Comparison of ENCODE assay signal across 14 cellular contexts in genomic region chr15:83653288-83653638, GRCh38. TPM values are rescaled to one million over a fixed set of nuclear protein-coding genes. Genes with fewer than 3 reads are reported as not detected.
DNase-seq lines count a peak whose midpoint lies in the region; ATAC-seq and TF ChIP-seq lines count a peak whose summit lies in the region.
"Had no signal": no experiment of that assay in that cellular context is flagged by ENCODE, and none has a peak within 500 bp of the region (broad histone marks: within the 10 kb centered on the region; RNA-seq: fewer than 3 reads in every experiment).

No MANE protein-coding gene starts in this region.

- H3K4me1 ChIP-seq in esophagus squamous epithelium, result peaks cover 4 to 31% (median 7%) of the 10 kb centered on the region in 3 donors

- no peaks in the 10 kb centered on the region for H4K20me1 ChIP-seq in neural cell (ENCODE audit: insufficient read depth)

- no peak for TF ChIP-seq EP300 in neural cell (conservative IDR thresholded peaks at IDR 0.05; ENCODE audit: poor library complexity, severe bottlenecking)

- 70% methylated on average over 2 of the region's 18 CpGs; no CpG with 5 or more reads in 1 of the 2 donors for WGBS in esophagus squamous epithelium, 2 donors
- WGBS in lower leg skin, 2 donors, result 32 to 46% methylated on average over 9 of the region's 18 CpGs

- H3K27me3 ChIP-seq in esophagus squamous epithelium, result peaks cover 0 to 90% (median 6%) of the 10 kb centered on the region in 4 donors
- H3K27me3 ChIP-seq in neural cell (ENCODE audit: insufficient read depth, low read depth, low read length), result peaks cover 53% of the 10 kb centered on the region
- H3K27me3 ChIP-seq: SJCRH30 had no signal

- no peaks in the 10 kb centered on the region for H3K36me3 ChIP-seq in esophagus squamous epithelium
- no peaks in the 10 kb centered on the region for H3K36me3 ChIP-seq in neural cell (ENCODE audit: insufficient read depth, low read length)
- H3K36me3 ChIP-seq: SJCRH30 had no signal

- no peak overlapping the region for H2AFZ ChIP-seq in neural cell (ENCODE audit: low read depth, low read length)

- H3K9me3 ChIP-seq in esophagus squamous epithelium (no peaks in the 10 kb centered on the region), neural cell (ENCODE audit: low read length) (peaks cover 9% of the 10 kb centered on the region)

- no peak for ATAC-seq in GM18517 (IDR thresholded peaks at IDR 0.05; ENCODE audit: unreplicated experiment)

- H3K36me3 Mint-ChIP-seq in type B pancreatic cell, result no peaks in the 10 kb centered on the region
- H3K36me3 Mint-ChIP-seq: activated naive CD4-positive, alpha-beta T cell treated with anti-CD3 and anti-CD28 coated beads, Interleukin-2, amount 10 ng/mL, durations not matched to agents 7 days and 5 days; CD4-positive, CD25-positive, alpha-beta regulatory T cell had no signal

- H3K79me2 ChIP-seq in neural cell (replicated peaks; ENCODE audit: insufficient read depth, low read length), result no peaks in the 10 kb centered on the region

- in situ Hi-C loops in KBM-7 (cut with MboI; ENCODE audit: low pct_unique_long_range_greater_than_20kb, low sequenced_read_pairs), result no loop called here

- H3K4me3 Mint-ChIP-seq in type B pancreatic cell, result peak overlapping the region; percentile 46
- H3K4me3 Mint-ChIP-seq: activated naive CD4-positive, alpha-beta T cell treated with anti-CD3 and anti-CD28 coated beads, Interleukin-2, amount 10 ng/mL, durations not matched to agents 7 days and 5 days; stimulated activated naive CD8-positive, alpha-beta T cell treated with anti-CD3 and anti-CD28 coated beads, Interleukin-15, Interleukin-2, amounts not matched to agents 100 ng/mL and 50 ng/mL, for 24 hours had no signal

- no peaks in the 10 kb centered on the region for H3K4me1 Mint-ChIP-seq in type B pancreatic cell (ENCODE audit: unreplicated experiment)
- H3K4me1 Mint-ChIP-seq: activated naive CD4-positive, alpha-beta T cell treated with anti-CD3 and anti-CD28 coated beads, Interleukin-2, amount 10 ng/mL, durations not matched to agents 7 days and 5 days; CD4-positive, CD25-positive, alpha-beta regulatory T cell had no signal

- peak overlapping the region in 3 of 4 donors; percentile 33 to 78 (median 66) for H3K27ac ChIP-seq in esophagus squamous epithelium
- no peak overlapping the region for H3K27ac ChIP-seq in neural cell (ENCODE audit: low read length)
- H3K27ac ChIP-seq: SJCRH30 had no signal

- no peak overlapping the region for H3K9ac ChIP-seq in neural cell (ENCODE audit: low read length)

- intact Hi-C loops in esophagus squamous epithelium (cut with DNase I), result no loop called here
- intact Hi-C loops in lower leg skin (cut with DNase I; ENCODE audit: low total_unique reads), result no loop called here

- no peak for TF ChIP-seq CTCF in esophagus squamous epithelium (IDR thresholded peaks at IDR 0.05)
- no peak for TF ChIP-seq CTCF in neural cell (IDR thresholded peaks at IDR 0.05; ENCODE audit: poor library complexity, severe bottlenecking)
- TF ChIP-seq CTCF in type B pancreatic cell (conservative IDR thresholded peaks at IDR 0.05), result no peak
- no peak for TF ChIP-seq CTCF in lower leg skin (IDR thresholded peaks at IDR 0.05)

- no peaks in the 10 kb centered on the region for H3K9me2 ChIP-seq in neural cell (ENCODE audit: insufficient read depth, low read length)

- TF ChIP-seq POLR2A in esophagus squamous epithelium (IDR thresholded peaks at IDR 0.05) (no peak), lower leg skin (IDR thresholded peaks at IDR 0.05) (no peak)

- peak overlapping the region; percentile 22 to 68 (median 42) for H3K4me3 ChIP-seq in esophagus squamous epithelium
- peak overlapping the region; percentile 50 for H3K4me3 ChIP-seq in neural cell (ENCODE audit: low read length)
- no peak overlapping the region for H3K4me3 ChIP-seq in lower leg skin (ENCODE audit: low read depth, poor library complexity, severe bottlenecking)
- H3K4me3 ChIP-seq: SJCRH30 had no signal

- no peak overlapping the region for H3K27ac Mint-ChIP-seq in type B pancreatic cell
- H3K27ac Mint-ChIP-seq: activated naive CD4-positive, alpha-beta T cell treated with anti-CD3 and anti-CD28 coated beads, Interleukin-2, amount 10 ng/mL, durations not matched to agents 7 days and 5 days; CD4-positive, CD25-positive, alpha-beta regulatory T cell; stimulated activated naive CD8-positive, alpha-beta T cell treated with anti-CD3 and anti-CD28 coated beads, Interleukin-15, Interleukin-2, amounts not matched to agents 100 ng/mL and 50 ng/mL, for 24 hours had no signal

- H3K27me3 Mint-ChIP-seq in type B pancreatic cell, result peaks cover 90% of the 10 kb centered on the region

- no peak overlapping the region for H3K4me2 ChIP-seq in neural cell (ENCODE audit: low read length)

- TF ChIP-seq RAD21 in neural cell (conservative IDR thresholded peaks at IDR 0.05), result no peak

- DNase-seq in DMS53 (lab: John Stamatoyannopoulos, UW) (peak; percentile 58), DMS53 treated with DMSO at 0.1 percent for 48 hours (lab: John Stamatoyannopoulos, UW; ENCODE audit: unreplicated experiment) (no peak), esophagus squamous epithelium (lab: John Stamatoyannopoulos, UW) (no peak), type B pancreatic cell (ENCODE audit: extremely low spot score, unreplicated experiment) (no peak), KBM-7 (no peak), lower leg skin (ENCODE audit: low spot score in 2 of 2) (no peak)
- DNase-seq: activated naive CD4-positive, alpha-beta T cell treated with anti-CD3 and anti-CD28 coated beads, Interleukin-2, amount 10 ng/mL, durations not matched to agents 7 days and 5 days; CD4-positive, CD25-positive, alpha-beta regulatory T cell; GDM1; NCI-H774; SJCRH30 had no signal

- no peaks in the 10 kb centered on the region for H3F3A ChIP-seq in neural cell (ENCODE audit: insufficient read depth, low read length, poor library complexity, severe bottlenecking)

- H3K9me3 Mint-ChIP-seq in type B pancreatic cell, result no peaks in the 10 kb centered on the region
- H3K9me3 Mint-ChIP-seq: activated naive CD4-positive, alpha-beta T cell treated with anti-CD3 and anti-CD28 coated beads, Interleukin-2, amount 10 ng/mL, durations not matched to agents 7 days and 5 days; stimulated activated naive CD8-positive, alpha-beta T cell treated with anti-CD3 and anti-CD28 coated beads, Interleukin-15, Interleukin-2, amounts not matched to agents 100 ng/mL and 50 ng/mL, for 24 hours had no signal

TF ChIP-seq in neural cell, 6 proteins besides CTCF, POLR2A, EP300 and RAD21:
- TF ChIP-seq TAF1 (IDR thresholded peaks at IDR 0.05; ENCODE audit: low read depth) (no peak), REST (IDR thresholded peaks at IDR 0.05; ENCODE audit: borderline replicate concordance) (no peak), POLR2AphosphoS5 (IDR thresholded peaks at IDR 0.05) (no peak), EZH2 (IDR thresholded peaks at IDR 0.05; ENCODE audit: borderline replicate concordance, insufficient read depth, low read length, poor library complexity, severe bottlenecking) (no peak), SMC3 (conservative IDR thresholded peaks at IDR 0.05; ENCODE audit: poor library complexity) (no peak), MXI1 (conservative IDR thresholded peaks at IDR 0.05; ENCODE audit: poor library complexity, severe bottlenecking) (no peak)
TF ChIP-seq in neural cell: peak in this region for 0.

RNA-seq across cellular contexts. Expression of gene ADAMTSL3, which starts 0.7 kb away (rescaled TPM):
- 1 to 10 TPM in 2 of 4 donors, under 1 TPM in 2; 0.11 to 3.2 (median 0.79) TPM for total RNA-seq in esophagus squamous epithelium
- 0.28 and 0.51 TPM in 2 replicates for polyA plus RNA-seq in neural cell
- polyA minus RNA-seq in neural cell, result 1.5 and 1.7 TPM in 2 replicates
- total RNA-seq in type B pancreatic cell (ENCODE audit: low replicate concordance), result 1.9 and 2.4 TPM in 2 replicates
- total RNA-seq in lower leg skin, result 1 to 10 TPM; 2.4 to 8.8 (median 5.7) TPM
- total RNA-seq: CD4-positive, CD25-positive, alpha-beta regulatory T cell had no signal
- polyA plus RNA-seq: CD4-positive, CD25-positive, alpha-beta regulatory T cell had no signal
